ENCODE assay signal across 9 cellular contexts in genomic region chr15:57118013-57118799, GRCh38.
DNase-seq lines count a peak whose midpoint lies in the region; ATAC-seq and TF ChIP-seq lines count a peak whose summit lies in the region.
"Had no signal": no experiment of that assay in that cellular context is flagged by ENCODE, and none has a peak within 500 bp of the region (broad histone marks: within the 10 kb centered on the region; RNA-seq: fewer than 3 reads in every experiment).

No MANE protein-coding gene starts in this region.

- TF ChIP-seq CTCF in AG10803 (conservative IDR thresholded peaks at IDR 0.05; ENCODE audit: low read length): no peak

- peak; percentile 11 for DNase-seq in AG10803 (ENCODE audit: low read depth)
- DNase-seq in adipocyte (ENCODE audit: low read depth): peak; percentile 40
- no peak for DNase-seq in left lobe of liver (ENCODE audit: low spot score)
- DNase-seq in NCI-H524 treated with DMSO at 0.1 percent for 48 hours (lab: John Stamatoyannopoulos, UW): no peak
- no peak for DNase-seq in NCI-H748 treated with DMSO at 0.1 percent for 48 hours (lab: John Stamatoyannopoulos, UW)
- DNase-seq in stimulated activated CD4-positive, alpha-beta T cell treated with anti-CD3 and anti-CD28 coated beads, Interleukin-4, amount 100 ng/mL, for 1 hour: no peak
- DNase-seq: cortex of kidney had no signal

- ATAC-seq in HG03175 (IDR thresholded peaks at IDR 0.05; ENCODE audit: unreplicated experiment) (peak; percentile 46), left lobe of liver (peak; percentile 82), HG02973 (IDR thresholded peaks at IDR 0.05; ENCODE audit: unreplicated experiment) (no peak)

- peaks cover 17% of the 10 kb centered on the region for H3K4me1 ChIP-seq in adipocyte (ENCODE audit: control insufficient read depth, insufficient read depth, low read length)

- H3K4me3 ChIP-seq in AG10803 (ENCODE audit: low read length) (no peak overlapping the region), adipocyte (ENCODE audit: low read length) (no peak overlapping the region)

- H3K9me3 ChIP-seq in adipocyte (ENCODE audit: control insufficient read depth, low read length): no peaks in the 10 kb centered on the region

- H3K9ac ChIP-seq in adipocyte (ENCODE audit: low read length): no peak overlapping the region

- H3K36me3 ChIP-seq in adipocyte (ENCODE audit: control insufficient read depth, insufficient read depth, low read length, severe bottlenecking): no peaks in the 10 kb centered on the region

- H3K27me3 ChIP-seq in adipocyte (replicated peaks; ENCODE audit: control insufficient read depth, insufficient read depth, low read length): no peaks in the 10 kb centered on the region

Comparison
In these comparisons a context has a peak if more than half of its experiments do, and no peak if none do; other contexts are left out.
1. DNase-seq: peak in AG10803 (single experiment) and adipocyte (single experiment); none in left lobe of liver (single experiment), NCI-H524 treated with DMSO at 0.1 percent for 48 hours (single experiment), NCI-H748 treated with DMSO at 0.1 percent for 48 hours (single experiment) and stimulated activated CD4-positive, alpha-beta T cell treated with anti-CD3 and anti-CD28 coated beads, Interleukin-4, amount 100 ng/mL, for 1 hour (single experiment).